Comparison of ENCODE assay signal across 1 cellular context in genomic region chr6:63352587-63353281, GRCh38.
TF ChIP-seq lines count a peak whose summit lies in the region.

No MANE protein-coding gene starts in this region.

TF ChIP-seq in GM23338, 12 proteins besides CTCF, POLR2A, EP300 and RAD21 (continued from another document):
- TF ChIP-seq ZNF462 (CRISPR knock-in tag; IDR thresholded peaks at IDR 0.05) (no peak), ZNF331 (CRISPR knock-in tag; IDR thresholded peaks at IDR 0.05; ENCODE audit: low read depth) (no peak), REST (IDR thresholded peaks at IDR 0.05; ENCODE audit: unreplicated experiment) (no peak), NANOG (IDR thresholded peaks at IDR 0.05; ENCODE audit: borderline replicate concordance) (no peak), ZNF114 (CRISPR knock-in tag; IDR thresholded peaks at IDR 0.05) (no peak), CREB1 (CRISPR knock-in tag; IDR thresholded peaks at IDR 0.05; ENCODE audit: low read depth) (no peak)
